Comparison of ENCODE assay signal across 8 cellular contexts in the genomic region with DNA sequence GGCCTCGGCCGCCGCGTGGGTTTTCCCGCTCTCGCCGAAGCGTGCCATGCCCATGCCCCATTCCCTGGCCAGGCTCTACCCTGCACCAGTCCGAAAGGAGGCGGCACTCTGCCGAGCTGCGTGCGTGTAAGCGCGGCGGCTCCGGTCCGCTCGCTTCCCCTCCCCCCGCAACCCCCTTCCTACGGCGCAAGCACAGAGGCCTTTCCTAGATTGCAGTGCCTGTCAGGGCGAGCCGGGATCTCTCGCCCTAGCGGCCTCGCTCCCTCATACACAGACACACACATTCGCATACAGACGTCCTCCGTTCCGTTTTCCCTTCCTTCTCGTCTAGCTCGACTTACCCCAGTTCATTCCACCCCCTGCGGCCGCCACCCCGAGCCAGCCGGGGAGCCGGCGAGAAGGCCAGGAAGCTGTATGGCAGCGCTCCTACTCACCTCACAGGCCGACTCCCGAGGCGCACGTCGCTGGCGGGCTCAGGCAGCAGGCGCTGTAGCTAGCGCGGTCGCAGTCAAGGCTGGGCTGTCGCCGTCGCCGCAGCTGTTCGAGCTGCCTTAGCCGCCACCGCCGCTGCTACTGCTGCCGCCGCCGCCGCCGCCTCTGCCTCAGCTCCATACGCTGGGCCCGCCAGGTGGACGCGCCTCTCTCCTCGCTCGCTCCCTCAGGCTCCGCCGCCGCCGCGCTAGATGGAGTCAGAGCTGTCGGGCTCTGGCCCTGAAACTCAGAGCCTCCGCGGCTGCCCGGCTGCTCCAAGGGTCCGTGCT. TPM values are rescaled to one million over a fixed set of nuclear protein-coding genes. Genes with fewer than 3 reads are reported as not detected.
DNase-seq lines count a peak whose midpoint lies in the region; ATAC-seq, FAIRE-seq and TF ChIP-seq lines count a peak whose summit lies in the region.

No MANE protein-coding gene starts in this region.

- no peaks in the 10 kb centered on the region for H4K20me1 ChIP-seq in H1 (replicated peaks in 1 of 2; ENCODE audit: control insufficient read depth in 1 of 2, insufficient read depth in 2 of 2, low read length in 2 of 2)

- peak overlapping the region; percentile 65 to 69 for H3K4me2 ChIP-seq in H1 (ENCODE audit: insufficient read depth in 1 of 2, low read depth in 2 of 2, low read length in 2 of 2)

- H2BK20ac ChIP-seq in H1 (ENCODE audit: low read length) = no peak overlapping the region

- H2BK120ac ChIP-seq in H1 (replicated peaks; ENCODE audit: low read depth, low read length) = no peak overlapping the region

- peak; percentile 53 for ATAC-seq in GM21576 (IDR thresholded peaks at IDR 0.05; ENCODE audit: unreplicated experiment)

- no peak overlapping the region for H2AK5ac ChIP-seq in H1 (ENCODE audit: low read depth, low read length)

- no peaks in the 10 kb centered on the region; a peak in 1 of 4 replicates for H3K9me3 ChIP-seq in H1 (ENCODE audit: insufficient read depth in 2 of 2, low read depth in 1 of 2, low read length in 1 of 2)
- H3K9me3 ChIP-seq in mononuclear cell (ENCODE audit: low read depth, low read length) = no peaks in the 10 kb centered on the region
- no peaks in the 10 kb centered on the region for H3K9me3 ChIP-seq in stomach

- H3K23me2 ChIP-seq in H1 (ENCODE audit: low read depth, low read length) = peaks cover 9% of the 10 kb centered on the region; the same call in 1 of the 2 replicates

- H3K23ac ChIP-seq in H1 (ENCODE audit: insufficient read length) = no peak overlapping the region

- no peak overlapping the region for H2BK15ac ChIP-seq in H1 (ENCODE audit: low read length)

- no peak for FAIRE-seq in H1 (lab: Jason Lieb, UNC)

- DNase-seq in EH (ENCODE audit: low read depth) = peak; percentile 0
- peak; percentile 20 to 28 for DNase-seq in Kasumi-1 (lab: John Stamatoyannopoulos, UW)
- peak; percentile 53 for DNase-seq in activated CD4-positive, alpha-beta T cell treated with anti-CD3 and anti-CD28 coated beads for 48 hours
- DNase-seq in H1 (ENCODE audit: low read depth in 1 of 2, low spot score in 2 of 2) = peak in 1 of 2 experiments; percentile 60
- DNase-seq in stomach = peak; percentile 59
- DNase-seq in midbrain (lab: John Stamatoyannopoulos, UW) = no peak

- TF ChIP-seq POLR2A in H1 (IDR thresholded peaks at IDR 0.05; ENCODE audit: control extremely low read depth in 1 of 2, low read depth in 2 of 2, low read length in 2 of 2) = no peak
- no peak for TF ChIP-seq POLR2A in stomach (IDR thresholded peaks at IDR 0.05)

- no peaks in the 10 kb centered on the region for H3K79me1 ChIP-seq in H1 (ENCODE audit: low read depth, low read length)

- no peak overlapping the region for H4K91ac ChIP-seq in H1 (replicated peaks; ENCODE audit: insufficient read length, low read length)

- CTCF ChIA-PET in H1 (lab: Charles Lee; ENCODE audit: partially characterized antibody) = interaction anchor here (1.1 to 1.6 kb wide), 2 partner anchors 625 to 691 kb away, joined by 3 to 4 read pairs; no protein-coding TSS in a partner anchor

- POLR2A ChIA-PET in H1 (lab: Charles Lee; ENCODE audit: partially characterized antibody) = interaction anchor here (1.1 to 1.4 kb wide), 2 partner anchors 23 to 313 kb away, joined by 3 read pairs; no protein-coding TSS in a partner anchor

- no peak overlapping the region for H2BK5ac ChIP-seq in H1 (ENCODE audit: low read depth, low read length)

- TF ChIP-seq EP300 in H1 (IDR thresholded peaks at IDR 0.05; ENCODE audit: borderline replicate concordance in 1 of 2, low read depth in 2 of 2, low read length in 2 of 2) (no peak), stomach (IDR thresholded peaks at IDR 0.05) (no peak)

- no peak for TF ChIP-seq CTCF in H1 (IDR thresholded peaks at IDR 0.05; ENCODE audit: control extremely low read depth in 1 of 3, insufficient read depth in 1 of 3, low read depth in 1 of 3, low read length in 3 of 3)
- no peak for TF ChIP-seq CTCF in stomach (IDR thresholded peaks at IDR 0.05)

- H3K79me2 ChIP-seq in H1 (ENCODE audit: control insufficient read depth in 1 of 2, insufficient read depth in 2 of 2, low read length in 2 of 2) = no peaks in the 10 kb centered on the region

- peak overlapping the region; percentile 60; the same call in 1 of the 2 replicates for H3K18ac ChIP-seq in H1 (ENCODE audit: extremely low read depth, low read length)

- H3K36me3 ChIP-seq in H1 (ENCODE audit: control insufficient read depth in 2 of 4, insufficient read depth in 4 of 4, low read length in 3 of 4) (no peaks in the 10 kb centered on the region), stomach (no peaks in the 10 kb centered on the region)

- peak overlapping the region; percentile 73; the same call in 1 of the 2 replicates for H2AFZ ChIP-seq in H1 (ENCODE audit: low read length)

- H3K4ac ChIP-seq in H1 (replicated peaks; ENCODE audit: insufficient read length, low read depth, low read length) = no peak overlapping the region

- H3K14ac ChIP-seq in H1 (ENCODE audit: insufficient read length) = no peak overlapping the region

- intact Hi-C loops in stomach (cut with DNase I; ENCODE audit: low total_unique reads) = no loop called here

- peak overlapping the region in 3 of 4 experiments; percentile 4 to 39 (median 30); a peak in 3 of 7 replicates for H3K9ac ChIP-seq in H1 (replicated peaks in 1 of 4; ENCODE audit: extremely low read depth in 1 of 4, low read depth in 3 of 4, low read length in 3 of 4)

- H3K4me1 ChIP-seq in H1 (replicated peaks in 1 of 4; ENCODE audit: control insufficient read depth in 3 of 4, insufficient read depth in 4 of 4, low read length in 3 of 4) = no peaks in the 10 kb centered on the region; a peak in 1 of 7 replicates
- no peaks in the 10 kb centered on the region for H3K4me1 ChIP-seq in mononuclear cell (ENCODE audit: insufficient read depth, low read length)
- peaks cover 0 to 16% (median 12%) of the 10 kb centered on the region in 4 donors for H3K4me1 ChIP-seq in stomach

- no peak overlapping the region for H3K56ac ChIP-seq in H1 (replicated peaks; ENCODE audit: insufficient read length, low read depth, low read length)

- H4K5ac ChIP-seq in H1 (ENCODE audit: insufficient read length, low read depth, low read length) = no peak overlapping the region

- peak in 1 of 2 experiments; percentile 6; a peak in 2 of 4 replicates for TF ChIP-seq RAD21 in H1 (IDR thresholded peaks at IDR 0.05 in 1 of 2, conservative IDR thresholded peaks at IDR 0.05 in 1 of 2; ENCODE audit: low read depth in 2 of 2, low read length in 2 of 2)

- H3K27ac ChIP-seq in H1 (ENCODE audit: low read depth, low read length) = no peak overlapping the region
- peak overlapping the region; percentile 76 to 89 (median 82) for H3K27ac ChIP-seq in stomach

- 6% methylated on average over 10 of the region's 79 CpGs; no CpG with 5 or more reads in 1 of the 2 experiments for WGBS in H1 (ENCODE audit: extremely low coverage in 1 of 2, insufficient coverage in 1 of 2, insufficient read length in 1 of 2, insufficient replicate concordance in 2 of 2, low coverage in 1 of 2, low lambda C conversion rate in 2 of 2, missing lambda C conversion rate in 1 of 2), 2 experiments
- WGBS in stomach, 5 donors = 1 to 39% (median 11%) methylated on average over 23 to 78 of the region's 79 CpGs

- H2BK12ac ChIP-seq in H1 (ENCODE audit: low read depth, low read length) = 0 out of 2 replicates have a peak overlapping the region, but pooled peaks have one; percentile 27

- H3K27me3 ChIP-seq in H1 (replicated peaks in 1 of 4; ENCODE audit: control insufficient read depth in 3 of 4, extremely low read depth in 1 of 4, insufficient read depth in 3 of 4, low read length in 3 of 4) (peaks cover 0 to 25% (median 17%) of the 10 kb centered on the region in 4 experiments; a peak in 6 of 7 replicates), mononuclear cell (ENCODE audit: insufficient read depth, low read length) (peaks cover 17% of the 10 kb centered on the region), stomach (peaks cover 0 to 18% (median 6%) of the 10 kb centered on the region in 3 donors)

- peak overlapping the region; percentile 51; the same call in 1 of the 2 replicates for H4K8ac ChIP-seq in H1 (ENCODE audit: extremely low read depth, insufficient read depth, low read length)

- peak overlapping the region; percentile 42 to 63 (median 54) for H3K4me3 ChIP-seq in H1 (ENCODE audit: extremely low read depth in 1 of 4, insufficient read depth in 2 of 4, low read depth in 3 of 4, low read length in 4 of 4)
- H3K4me3 ChIP-seq in mononuclear cell (ENCODE audit: low read length) = peak overlapping the region; percentile 20
- peak overlapping the region; percentile 51 to 57 (median 52) for H3K4me3 ChIP-seq in stomach

TF ChIP-seq in H1, 55 proteins besides CTCF, POLR2A, EP300 and RAD21 (continues in another document):
- peak; percentile 54 for TF ChIP-seq RNF2 (IDR thresholded peaks at IDR 0.05; ENCODE audit: borderline replicate concordance, low read depth, low read length, missing control alignments, poor library complexity, severe bottlenecking)
- no peak for TF ChIP-seq GABPA (IDR thresholded peaks at IDR 0.05; ENCODE audit: borderline replicate concordance, insufficient read depth, low read length)
- no peak for TF ChIP-seq TCF12 (IDR thresholded peaks at IDR 0.05; ENCODE audit: low read depth, low read length)
- TF ChIP-seq EZH2 (IDR thresholded peaks at IDR 0.05; ENCODE audit: low read depth, low read length, severe bottlenecking) = peak; percentile 31
- TF ChIP-seq, protein P1, sequence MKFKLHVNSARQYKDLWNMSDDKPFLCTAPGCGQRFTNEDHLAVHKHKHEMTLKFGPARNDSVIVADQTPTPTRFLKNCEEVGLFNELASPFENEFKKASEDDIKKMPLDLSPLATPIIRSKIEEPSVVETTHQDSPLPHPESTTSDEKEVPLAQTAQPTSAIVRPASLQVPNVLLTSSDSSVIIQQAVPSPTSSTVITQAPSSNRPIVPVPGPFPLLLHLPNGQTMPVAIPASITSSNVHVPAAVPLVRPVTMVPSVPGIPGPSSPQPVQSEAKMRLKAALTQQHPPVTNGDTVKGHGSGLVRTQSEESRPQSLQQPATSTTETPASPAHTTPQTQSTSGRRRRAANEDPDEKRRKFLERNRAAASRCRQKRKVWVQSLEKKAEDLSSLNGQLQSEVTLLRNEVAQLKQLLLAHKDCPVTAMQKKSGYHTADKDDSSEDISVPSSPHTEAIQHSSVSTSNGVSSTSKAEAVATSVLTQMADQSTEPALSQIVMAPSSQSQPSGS (IDR thresholded peaks at IDR 0.05; ENCODE audit: low read length) = no peak

RNA-seq across cellular contexts. Expression of a gene that starts 0.6 kb away (rescaled TPM):
- 0.55 and 0.73 TPM in 2 replicates for total RNA-seq in H1 (2021; fragmentation: NEBNext Ultra II Directional; extraction: Animal tissue kit (Norgen Biotek cat#: 25700))
- 0.09 and 0.18 TPM in 2 replicates for polyA plus RNA-seq in H1 (2011; rRNA removed)
- 0.17 TPM for polyA plus RNA-seq in H1 (2011; cell fraction: cytosol; rRNA removed)
- polyA plus RNA-seq in H1 (2011; cell fraction: nucleus; rRNA removed) = 0.29 TPM
- 0.18 to 0.40 TPM (median 0.25 TPM) in 4 replicates for polyA plus RNA-seq in H1 (2012, experiment 1 of 2)
- not detected for polyA plus RNA-seq in H1 (2012, experiment 2 of 2)
- 0.12 TPM for polyA plus RNA-seq in H1 (2013, experiment 1 of 2)
- polyA plus RNA-seq in H1 (2013, experiment 2 of 2) = 0.09 TPM
- polyA minus RNA-seq in H1 (2011; rRNA and poly(A)+ RNA removed) = 1.2 and 1.7 TPM in 2 replicates
- polyA minus RNA-seq in H1 (2011; cell fraction: cytosol; rRNA and poly(A)+ RNA removed) = 0.66 TPM
- polyA minus RNA-seq in H1 (2011; cell fraction: nucleus; rRNA and poly(A)+ RNA removed) = 2.0 TPM
- total RNA-seq in mononuclear cell = 1.6 TPM
- 1 to 10 TPM in 4 of 5 donors, under 1 TPM in 1; 0.29 to 4.0 (median 2.9) TPM for total RNA-seq in stomach
- under 1 TPM; 0.25 to 0.31 (median 0.30) TPM for polyA plus RNA-seq in stomach
